ENCODE assay signal across 8 cellular contexts in the genomic region with DNA sequence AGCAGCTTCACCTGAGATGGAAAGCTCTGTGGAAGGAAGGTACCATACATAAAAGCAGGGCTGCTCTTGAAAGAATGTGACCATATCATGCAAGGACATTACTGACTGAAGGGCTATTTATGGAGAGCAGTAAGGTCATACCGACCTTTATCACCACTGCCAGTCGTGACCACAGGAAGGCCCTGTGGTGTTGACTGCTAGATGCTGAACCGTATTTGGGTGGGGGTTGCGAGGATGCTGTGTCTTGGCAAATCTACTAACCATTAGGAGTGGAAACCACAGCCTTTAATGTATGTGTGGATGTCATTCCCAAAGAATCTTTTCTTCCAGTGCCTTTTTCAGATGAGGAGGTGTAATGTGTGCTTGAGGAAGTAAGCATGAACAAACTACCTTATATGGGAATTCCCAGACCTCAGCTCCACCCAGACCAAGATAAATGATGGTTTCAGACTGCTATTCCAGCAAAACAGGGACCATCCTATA.
DNase-seq lines count a peak whose midpoint lies in the region; ATAC-seq, FAIRE-seq and TF ChIP-seq lines count a peak whose summit lies in the region.

No MANE protein-coding gene starts in this region.

- no peak for TF ChIP-seq CTCF in type B pancreatic cell (conservative IDR thresholded peaks at IDR 0.05)

- H3K27me3 Mint-ChIP-seq in activated naive CD8-positive, alpha-beta T cell: no peaks in the 10 kb centered on the region
- no peaks in the 10 kb centered on the region for H3K27me3 Mint-ChIP-seq in type B pancreatic cell

- peak overlapping the region; percentile 20 for H3K4me3 Mint-ChIP-seq in activated naive CD8-positive, alpha-beta T cell
- H3K4me3 Mint-ChIP-seq in type B pancreatic cell: no peak overlapping the region

- ATAC-seq in GM19455 (IDR thresholded peaks at IDR 0.05; ENCODE audit: unreplicated experiment): peak; percentile 48

- no peak overlapping the region for H3K27ac Mint-ChIP-seq in activated naive CD8-positive, alpha-beta T cell
- H3K27ac Mint-ChIP-seq in type B pancreatic cell: peak overlapping the region; percentile 10

- peaks cover 7% of the 10 kb centered on the region for H3K36me3 Mint-ChIP-seq in activated naive CD8-positive, alpha-beta T cell
- H3K36me3 Mint-ChIP-seq in type B pancreatic cell: no peaks in the 10 kb centered on the region

- peak; percentile 15 to 35 for DNase-seq in AML-193 (lab: John Stamatoyannopoulos, UW)
- DNase-seq in HTR-8/SVneo (ENCODE audit: insufficient read length, low spot score): peak; percentile 59
- peak; percentile 92 for DNase-seq in iris pigment epithelial cell (ENCODE audit: low read depth)
- DNase-seq in type B pancreatic cell (ENCODE audit: extremely low spot score, unreplicated experiment): no peak
- DNase-seq in activated CD4-positive, alpha-beta T cell treated with anti-CD3 and anti-CD28 coated beads for 1 hour: no peak
- no peak for DNase-seq in NCI-H146 (lab: John Stamatoyannopoulos, UW)

- peaks cover 38% of the 10 kb centered on the region for H3K4me1 Mint-ChIP-seq in activated naive CD8-positive, alpha-beta T cell (ENCODE audit: low read depth)
- H3K4me1 Mint-ChIP-seq in type B pancreatic cell (ENCODE audit: unreplicated experiment): peaks cover 24% of the 10 kb centered on the region

- peaks cover 3% of the 10 kb centered on the region for H3K9me3 Mint-ChIP-seq in activated naive CD8-positive, alpha-beta T cell (ENCODE audit: low read depth)
- H3K9me3 Mint-ChIP-seq in type B pancreatic cell: no peaks in the 10 kb centered on the region

- FAIRE-seq in HTR-8/SVneo (lab: Jason Lieb, UNC): no peak

Comparison
In these comparisons a context has a peak if more than half of its experiments do, and no peak if none do; other contexts are left out.
1. DNase-seq: peak in AML-193 (2 of 2), HTR-8/SVneo (single experiment) and iris pigment epithelial cell (single experiment); none in type B pancreatic cell (single experiment), activated CD4-positive, alpha-beta T cell treated with anti-CD3 and anti-CD28 coated beads for 1 hour (single experiment) and NCI-H146 (single experiment).